In the genomic region with DNA sequence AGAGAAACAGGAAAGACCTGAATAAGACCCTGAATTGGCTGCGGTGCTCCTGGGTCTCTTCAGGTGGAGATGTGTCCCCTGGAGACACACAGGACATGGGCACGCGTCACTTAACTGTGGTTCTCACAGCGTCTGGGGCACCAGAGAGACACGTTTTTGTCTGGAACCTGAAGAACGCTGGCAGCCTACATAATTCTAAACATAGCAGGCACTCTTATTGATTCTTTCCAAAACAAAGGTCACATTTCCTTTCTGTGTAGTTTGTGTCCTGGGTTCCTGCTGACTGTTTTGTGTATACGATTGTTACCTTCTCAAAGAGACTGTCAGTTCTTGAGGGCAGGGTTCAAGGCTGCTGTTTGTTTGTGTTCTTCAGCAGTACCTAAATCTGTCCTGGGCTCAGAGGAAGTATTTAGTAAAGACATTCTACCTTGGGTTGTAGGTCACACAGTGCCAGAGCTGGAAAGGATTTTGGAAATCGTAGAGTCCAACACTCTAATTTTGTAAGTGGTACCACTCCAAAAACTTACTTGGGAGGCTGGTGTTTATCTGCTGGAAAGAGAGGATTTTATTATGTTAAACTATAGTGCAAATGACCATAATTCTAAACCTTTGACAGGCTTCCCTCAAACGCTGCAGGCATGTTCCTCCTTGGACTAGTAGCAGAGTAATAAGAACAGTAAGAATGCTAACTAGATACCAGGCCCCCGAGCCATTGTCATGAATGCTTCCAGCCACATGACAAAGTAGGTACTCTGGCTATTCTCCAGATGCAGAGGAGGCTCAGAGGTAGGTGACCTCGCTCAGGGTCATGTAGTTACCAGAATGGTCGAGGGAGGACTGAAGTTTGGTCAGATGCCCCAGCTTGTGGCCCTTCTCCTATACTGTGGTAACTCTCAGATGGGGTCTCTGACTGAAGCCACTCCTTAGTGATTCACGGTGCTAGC, we compare ENCODE assay signal across 8 cellular contexts.
DNase-seq lines count a peak whose midpoint lies in the region; ATAC-seq, FAIRE-seq and TF ChIP-seq lines count a peak whose summit lies in the region.

No MANE protein-coding gene starts in this region.

- H3K9me3 ChIP-seq in hepatocyte (ENCODE audit: low read depth) = no peaks in the 10 kb centered on the region
- H3K9me3 ChIP-seq in gastrocnemius medialis = no peaks in the 10 kb centered on the region

- peak in 1 of 2 donors; percentile 12 for TF ChIP-seq POLR2A in gastrocnemius medialis (IDR thresholded peaks at IDR 0.05)
- TF ChIP-seq POLR2A in H54 (IDR thresholded peaks at IDR 0.05; ENCODE audit: low read depth, low read length) = no peak

- TF ChIP-seq CTCF in hepatocyte (IDR thresholded peaks at IDR 0.05; ENCODE audit: poor library complexity) = no peak
- TF ChIP-seq CTCF in gastrocnemius medialis (IDR thresholded peaks at IDR 0.05 in 4 of 5, conservative IDR thresholded peaks at IDR 0.05 in 1 of 5) = no peak

- H3K36me3 ChIP-seq in hepatocyte (replicated peaks; ENCODE audit: insufficient read depth, low read depth) (no peaks in the 10 kb centered on the region), gastrocnemius medialis (no peaks in the 10 kb centered on the region)

- in situ Hi-C loops in gastrocnemius medialis (cut with MboI; ENCODE audit: low sequenced_read_pairs in 4 of 4) = no loop called here

- H3K4me3 ChIP-seq in hepatocyte = no peak overlapping the region
- no peak overlapping the region for H3K4me3 ChIP-seq in gastrocnemius medialis

- H2AFZ ChIP-seq in hepatocyte = no peak overlapping the region

- H3K4me1 ChIP-seq in hepatocyte (ENCODE audit: insufficient read depth) (peaks cover 61% of the 10 kb centered on the region), gastrocnemius medialis (peaks cover 75 to 92% of the 10 kb centered on the region in 2 donors)

- no peak for FAIRE-seq in H54 (lab: Jason Lieb, UNC)

- H3K9me2 ChIP-seq in hepatocyte (replicated peaks; ENCODE audit: insufficient read depth) = no peaks in the 10 kb centered on the region

- WGBS in hepatocyte (ENCODE audit: low lambda C conversion rate, missing lambda C conversion rate) = 57% methylated on average over 13 of the region's 13 CpGs

- intact Hi-C loops in gastrocnemius medialis (cut with DNase I; ENCODE audit: low total_unique reads) = loop anchor here (2.0 to 5.0 kb wide), 4 partner anchors 89 to 214 kb away; a partner anchor contains a TSS

- ATAC-seq in gastrocnemius medialis (peak; percentile 2 to 34), HG02973 (IDR thresholded peaks at IDR 0.05; ENCODE audit: unreplicated experiment) (no peak), HG03175 (IDR thresholded peaks at IDR 0.05; ENCODE audit: unreplicated experiment) (no peak)

- H3K27me3 ChIP-seq in hepatocyte = no peaks in the 10 kb centered on the region
- H3K27me3 ChIP-seq in gastrocnemius medialis = no peaks in the 10 kb centered on the region

- H3K79me2 ChIP-seq in hepatocyte = peaks cover 2% of the 10 kb centered on the region

- POLR2A ChIA-PET in HEK293T (lab: Yijun Ruan, JAX) = no interaction called here

- no peak overlapping the region for H3K4me2 ChIP-seq in hepatocyte

- no peaks in the 10 kb centered on the region for H4K20me1 ChIP-seq in hepatocyte (ENCODE audit: insufficient read depth, poor library complexity, severe bottlenecking)

- no peak for DNase-seq in HEK293T (ENCODE audit: extremely low spot score)
- peak; percentile 48 for DNase-seq in activated CD8-positive, alpha-beta memory T cell treated with anti-CD3 and anti-CD28 coated beads, Interleukin-2, amount 50 U/mL, for 4 hours
- DNase-seq in hepatocyte (ENCODE audit: low spot score) = no peak
- DNase-seq in gastrocnemius medialis = peak; percentile 53
- no peak for DNase-seq in H54 (ENCODE audit: insufficient read length, low spot score)
- DNase-seq in GM19240 (ENCODE audit: insufficient read length, low spot score) = no peak

- CTCF ChIA-PET in HEK293T (lab: Yijun Ruan, JAX) = no interaction called here

- H3K27ac ChIP-seq in hepatocyte (peak overlapping the region; percentile 59), gastrocnemius medialis (peak overlapping the region; percentile 84 to 91 (median 90))

TF ChIP-seq in HEK293T, 16 proteins besides CTCF, POLR2A, EP300 and RAD21:
- TF ChIP-seq TARDBP (IDR thresholded peaks at IDR 0.05) (no peak), SUZ12 (IDR thresholded peaks at IDR 0.05) (no peak)
- TF ChIP-seq, protein P1, sequence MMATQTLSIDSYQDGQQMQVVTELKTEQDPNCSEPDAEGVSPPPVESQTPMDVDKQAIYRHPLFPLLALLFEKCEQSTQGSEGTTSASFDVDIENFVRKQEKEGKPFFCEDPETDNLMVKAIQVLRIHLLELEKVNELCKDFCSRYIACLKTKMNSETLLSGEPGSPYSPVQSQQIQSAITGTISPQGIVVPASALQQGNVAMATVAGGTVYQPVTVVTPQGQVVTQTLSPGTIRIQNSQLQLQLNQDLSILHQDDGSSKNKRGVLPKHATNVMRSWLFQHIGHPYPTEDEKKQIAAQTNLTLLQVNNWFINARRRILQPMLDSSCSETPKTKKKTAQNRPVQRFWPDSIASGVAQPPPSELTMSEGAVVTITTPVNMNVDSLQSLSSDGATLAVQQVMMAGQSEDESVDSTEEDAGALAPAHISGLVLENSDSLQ (IDR thresholded peaks at IDR 0.05) = peak; percentile 44; the same call in 1 of the 2 replicates
TF ChIP-seq in HEK293T: peak in this region for 1.

Comparison
In these comparisons a context has a peak if more than half of its experiments do, and no peak if none do; other contexts are left out.
1. DNase-seq: peak in activated CD8-positive, alpha-beta memory T cell treated with anti-CD3 and anti-CD28 coated beads, Interleukin-2, amount 50 U/mL, for 4 hours (single experiment) and gastrocnemius medialis (2 of 2); none in HEK293T (single experiment), hepatocyte (single experiment), H54 (single experiment) and GM19240 (single experiment).
2. ATAC-seq: peak in gastrocnemius medialis (2 of 2); none in HG02973 (single experiment) and HG03175 (single experiment).